ENCODE assay signal across 10 cellular contexts in the genomic region with DNA sequence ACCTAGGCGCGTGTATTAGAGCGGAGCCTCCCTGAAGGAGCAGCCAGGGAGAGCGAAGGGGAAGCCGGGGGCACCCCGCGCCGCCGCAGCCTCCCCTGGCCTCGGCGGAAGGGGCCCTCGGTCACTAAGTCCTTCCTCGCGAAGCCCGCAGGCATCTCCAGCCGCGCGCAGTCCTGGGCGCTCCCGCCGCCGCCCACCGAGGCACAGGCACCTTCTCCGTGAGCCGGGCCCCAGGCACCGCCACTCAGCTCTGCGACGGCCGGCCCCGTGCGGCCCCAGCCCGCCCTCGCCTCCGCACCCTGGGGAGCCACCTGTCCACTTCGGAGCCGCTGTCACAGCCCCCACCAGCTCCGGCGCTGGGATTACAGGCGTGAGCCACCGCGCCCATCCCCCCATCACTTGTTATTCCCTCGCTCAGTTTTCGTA.
DNase-seq lines count a peak whose midpoint lies in the region; ATAC-seq and TF ChIP-seq lines count a peak whose summit lies in the region.
"Had no signal": no experiment of that assay in that cellular context is flagged by ENCODE, and none has a peak within 500 bp of the region (broad histone marks: within the 10 kb centered on the region; RNA-seq: fewer than 3 reads in every experiment).

No MANE protein-coding gene starts in this region.

- DNase-seq in AG10803 (ENCODE audit: low read depth) (no peak), WTC11 (ENCODE audit: low spot score) (peak; percentile 53), fibroblast of villous mesenchyme (ENCODE audit: low read depth) (no peak), osteocyte (ENCODE audit: extremely low spot score, unreplicated experiment) (no peak), OCI-M2 (lab: John Stamatoyannopoulos, UW; ENCODE audit: unreplicated experiment) (no peak), NCI-H774 (lab: John Stamatoyannopoulos, UW) (no peak)
- DNase-seq in T-helper 2 cell treated with Interferon-gamma antibody and Interleukin-4, amounts not matched to agents 5 μg/mL and 100 μg/mL, for 36 hours (ENCODE audit: low spot score) = no peak
- DNase-seq: colonic mucosa had no signal

- peaks cover 14% of the 10 kb centered on the region for H3K4me1 Mint-ChIP-seq in WTC11
- H3K4me1 Mint-ChIP-seq in osteocyte (ENCODE audit: unreplicated experiment) = peaks cover 10% of the 10 kb centered on the region
- no peaks in the 10 kb centered on the region for H3K4me1 Mint-ChIP-seq in T-helper 2 cell treated with Interferon-gamma antibody and Interleukin-4, amounts not matched to agents 5 μg/mL and 100 μg/mL, for 36 hours (ENCODE audit: low read depth)
- H3K4me1 Mint-ChIP-seq: activated T-helper 17 cell treated with anti-CD3 and anti-CD28 coated beads, Interleukin-2, amount 50 U/mL, for 72 hours had no signal

- ATAC-seq in WTC11 (peak; percentile 47), HG03342 (IDR thresholded peaks at IDR 0.05; ENCODE audit: unreplicated experiment) (no peak)
- ATAC-seq: activated T-helper 17 cell treated with anti-CD3 and anti-CD28 coated beads, Interleukin-2, amount 50 U/mL, for 72 hours had no signal

- CTCF ChIA-PET in WTC11 (lab: Charles Lee) = interaction anchor here (0.7 to 1.8 kb wide), 3 partner anchors 11 to 169 kb away, joined by 3 to 6 read pairs (median 4); no protein-coding TSS in a partner anchor

- H3K9me3 Mint-ChIP-seq in WTC11 = peaks cover 22% of the 10 kb centered on the region
- peaks cover 11% of the 10 kb centered on the region for H3K9me3 Mint-ChIP-seq in osteocyte (ENCODE audit: unreplicated experiment)
- H3K9me3 Mint-ChIP-seq in T-helper 2 cell treated with Interferon-gamma antibody and Interleukin-4, amounts not matched to agents 5 μg/mL and 100 μg/mL, for 36 hours = peaks cover 5% of the 10 kb centered on the region
- H3K9me3 Mint-ChIP-seq: activated T-helper 17 cell treated with anti-CD3 and anti-CD28 coated beads, Interleukin-2, amount 50 U/mL, for 72 hours had no signal

- H3K4me3 Mint-ChIP-seq in WTC11 = peak overlapping the region; percentile 83
- peak overlapping the region; percentile 26 for H3K4me3 Mint-ChIP-seq in osteocyte (ENCODE audit: unreplicated experiment)
- H3K4me3 Mint-ChIP-seq in T-helper 2 cell treated with Interferon-gamma antibody and Interleukin-4, amounts not matched to agents 5 μg/mL and 100 μg/mL, for 36 hours = no peak overlapping the region
- H3K4me3 Mint-ChIP-seq: activated T-helper 17 cell treated with anti-CD3 and anti-CD28 coated beads, Interleukin-2, amount 50 U/mL, for 72 hours had no signal

- POLR2A ChIA-PET in WTC11 (lab: Charles Lee) = no interaction called here

- H3K27ac Mint-ChIP-seq in WTC11 (no peak overlapping the region; the same call in 1 of the 2 replicates), osteocyte (ENCODE audit: unreplicated experiment) (no peak overlapping the region)
- no peak overlapping the region for H3K27ac Mint-ChIP-seq in T-helper 2 cell treated with Interferon-gamma antibody and Interleukin-4, amounts not matched to agents 5 μg/mL and 100 μg/mL, for 36 hours
- H3K27ac Mint-ChIP-seq: activated T-helper 17 cell treated with anti-CD3 and anti-CD28 coated beads, Interleukin-2, amount 50 U/mL, for 72 hours had no signal

- TF ChIP-seq CTCF in AG10803 (conservative IDR thresholded peaks at IDR 0.05; ENCODE audit: low read length) (no peak), WTC11 (IDR thresholded peaks at IDR 0.05) (no peak), fibroblast of villous mesenchyme (IDR thresholded peaks at IDR 0.05; ENCODE audit: insufficient read depth, low read depth, low read length) (no peak), osteocyte (IDR thresholded peaks at IDR 0.05) (no peak)

- H3K27me3 Mint-ChIP-seq in WTC11 (ENCODE audit: low read depth) (peaks cover 22% of the 10 kb centered on the region), osteocyte (ENCODE audit: unreplicated experiment) (peaks cover 49% of the 10 kb centered on the region)
- H3K27me3 Mint-ChIP-seq in T-helper 2 cell treated with Interferon-gamma antibody and Interleukin-4, amounts not matched to agents 5 μg/mL and 100 μg/mL, for 36 hours (ENCODE audit: low read depth) = peaks cover 64% of the 10 kb centered on the region

- H3K36me3 Mint-ChIP-seq in WTC11 = peaks cover 5% of the 10 kb centered on the region
- H3K36me3 Mint-ChIP-seq in osteocyte (ENCODE audit: unreplicated experiment) = peaks cover 4% of the 10 kb centered on the region
- H3K36me3 Mint-ChIP-seq in T-helper 2 cell treated with Interferon-gamma antibody and Interleukin-4, amounts not matched to agents 5 μg/mL and 100 μg/mL, for 36 hours (ENCODE audit: low read depth) = no peaks in the 10 kb centered on the region

- H3K4me3 ChIP-seq in AG10803 (ENCODE audit: low read length) (peak overlapping the region; percentile 30), fibroblast of villous mesenchyme (ENCODE audit: low read depth, low read length) (peak overlapping the region; percentile 36)
- H3K4me3 ChIP-seq: colonic mucosa had no signal

TF ChIP-seq in WTC11, 78 proteins besides CTCF, POLR2A, EP300 and RAD21 (continues in another document):
- TF ChIP-seq TEAD1 (CRISPR knock-in tag; IDR thresholded peaks at IDR 0.05) = no peak
- TF ChIP-seq ZBTB21 (CRISPR knock-in tag; IDR thresholded peaks at IDR 0.05; ENCODE audit: borderline replicate concordance) = no peak
- TF ChIP-seq RELA (CRISPR knock-in tag; IDR thresholded peaks at IDR 0.05; ENCODE audit: borderline replicate concordance) = peak; percentile 66; the same call in 1 of the 2 replicates
- TF ChIP-seq, protein P1, sequence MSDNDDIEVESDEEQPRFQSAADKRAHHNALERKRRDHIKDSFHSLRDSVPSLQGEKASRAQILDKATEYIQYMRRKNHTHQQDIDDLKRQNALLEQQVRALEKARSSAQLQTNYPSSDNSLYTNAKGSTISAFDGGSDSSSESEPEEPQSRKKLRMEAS (CRISPR knock-in tag; IDR thresholded peaks at IDR 0.05) = no peak
- no peak for TF ChIP-seq KAT7 (CRISPR knock-in tag; IDR thresholded peaks at IDR 0.05; ENCODE audit: borderline replicate concordance)
- TF ChIP-seq, protein P2, sequence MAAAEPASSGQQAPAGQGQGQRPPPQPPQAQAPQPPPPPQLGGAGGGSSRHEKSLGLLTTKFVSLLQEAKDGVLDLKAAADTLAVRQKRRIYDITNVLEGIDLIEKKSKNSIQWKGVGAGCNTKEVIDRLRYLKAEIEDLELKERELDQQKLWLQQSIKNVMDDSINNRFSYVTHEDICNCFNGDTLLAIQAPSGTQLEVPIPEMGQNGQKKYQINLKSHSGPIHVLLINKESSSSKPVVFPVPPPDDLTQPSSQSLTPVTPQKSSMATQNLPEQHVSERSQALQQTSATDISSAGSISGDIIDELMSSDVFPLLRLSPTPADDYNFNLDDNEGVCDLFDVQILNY (CRISPR knock-in tag; IDR thresholded peaks at IDR 0.05) = no peak
- TF ChIP-seq SMAD3 (CRISPR knock-in tag; IDR thresholded peaks at IDR 0.05; ENCODE audit: borderline replicate concordance) = no peak
- TF ChIP-seq ETV6 (CRISPR knock-in tag; IDR thresholded peaks at IDR 0.05) = peak; percentile 37; the same call in 1 of the 2 replicates
- TF ChIP-seq ZNF396 (CRISPR knock-in tag; IDR thresholded peaks at IDR 0.05; ENCODE audit: borderline replicate concordance) = no peak
- TF ChIP-seq, protein P3, sequence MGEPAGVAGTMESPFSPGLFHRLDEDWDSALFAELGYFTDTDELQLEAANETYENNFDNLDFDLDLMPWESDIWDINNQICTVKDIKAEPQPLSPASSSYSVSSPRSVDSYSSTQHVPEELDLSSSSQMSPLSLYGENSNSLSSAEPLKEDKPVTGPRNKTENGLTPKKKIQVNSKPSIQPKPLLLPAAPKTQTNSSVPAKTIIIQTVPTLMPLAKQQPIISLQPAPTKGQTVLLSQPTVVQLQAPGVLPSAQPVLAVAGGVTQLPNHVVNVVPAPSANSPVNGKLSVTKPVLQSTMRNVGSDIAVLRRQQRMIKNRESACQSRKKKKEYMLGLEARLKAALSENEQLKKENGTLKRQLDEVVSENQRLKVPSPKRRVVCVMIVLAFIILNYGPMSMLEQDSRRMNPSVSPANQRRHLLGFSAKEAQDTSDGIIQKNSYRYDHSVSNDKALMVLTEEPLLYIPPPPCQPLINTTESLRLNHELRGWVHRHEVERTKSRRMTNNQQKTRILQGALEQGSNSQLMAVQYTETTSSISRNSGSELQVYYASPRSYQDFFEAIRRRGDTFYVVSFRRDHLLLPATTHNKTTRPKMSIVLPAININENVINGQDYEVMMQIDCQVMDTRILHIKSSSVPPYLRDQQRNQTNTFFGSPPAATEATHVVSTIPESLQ (CRISPR knock-in tag; IDR thresholded peaks at IDR 0.05) = no peak
- TF ChIP-seq EMX1 (CRISPR knock-in tag; IDR thresholded peaks at IDR 0.05) = no peak
- peak; percentile 26; the same call in 1 of the 2 replicates for TF ChIP-seq ZNF317 (CRISPR knock-in tag; IDR thresholded peaks at IDR 0.05; ENCODE audit: borderline replicate concordance, low read depth)
- TF ChIP-seq ZNF423 (CRISPR knock-in tag; IDR thresholded peaks at IDR 0.05) = peak; percentile 50; the same call in 1 of the 2 replicates
- no peak for TF ChIP-seq SP1 (CRISPR knock-in tag; conservative IDR thresholded peaks at IDR 0.05)
- TF ChIP-seq, protein P4, sequence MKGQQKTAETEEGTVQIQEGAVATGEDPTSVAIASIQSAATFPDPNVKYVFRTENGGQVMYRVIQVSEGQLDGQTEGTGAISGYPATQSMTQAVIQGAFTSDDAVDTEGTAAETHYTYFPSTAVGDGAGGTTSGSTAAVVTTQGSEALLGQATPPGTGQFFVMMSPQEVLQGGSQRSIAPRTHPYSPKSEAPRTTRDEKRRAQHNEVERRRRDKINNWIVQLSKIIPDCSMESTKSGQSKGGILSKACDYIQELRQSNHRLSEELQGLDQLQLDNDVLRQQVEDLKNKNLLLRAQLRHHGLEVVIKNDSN (CRISPR knock-in tag; IDR thresholded peaks at IDR 0.05) = no peak
- no peak for TF ChIP-seq GTF2I (CRISPR knock-in tag; conservative IDR thresholded peaks at IDR 0.05)
- TF ChIP-seq, protein P5, sequence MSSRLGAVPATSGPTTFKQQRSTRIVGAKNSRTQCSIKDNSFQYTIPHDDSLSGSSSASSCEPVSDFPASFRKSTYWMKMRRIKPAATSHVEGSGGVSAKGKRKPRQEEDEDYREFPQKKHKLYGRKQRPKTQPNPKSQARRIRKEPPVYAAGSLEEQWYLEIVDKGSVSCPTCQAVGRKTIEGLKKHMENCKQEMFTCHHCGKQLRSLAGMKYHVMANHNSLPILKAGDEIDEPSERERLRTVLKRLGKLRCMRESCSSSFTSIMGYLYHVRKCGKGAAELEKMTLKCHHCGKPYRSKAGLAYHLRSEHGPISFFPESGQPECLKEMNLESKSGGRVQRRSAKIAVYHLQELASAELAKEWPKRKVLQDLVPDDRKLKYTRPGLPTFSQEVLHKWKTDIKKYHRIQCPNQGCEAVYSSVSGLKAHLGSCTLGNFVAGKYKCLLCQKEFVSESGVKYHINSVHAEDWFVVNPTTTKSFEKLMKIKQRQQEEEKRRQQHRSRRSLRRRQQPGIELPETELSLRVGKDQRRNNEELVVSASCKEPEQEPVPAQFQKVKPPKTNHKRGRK (CRISPR knock-in tag; IDR thresholded peaks at IDR 0.05; ENCODE audit: borderline replicate concordance) = no peak
- TF ChIP-seq ZNF138 (CRISPR knock-in tag; conservative IDR thresholded peaks at IDR 0.05) = no peak
